In the genomic region with DNA sequence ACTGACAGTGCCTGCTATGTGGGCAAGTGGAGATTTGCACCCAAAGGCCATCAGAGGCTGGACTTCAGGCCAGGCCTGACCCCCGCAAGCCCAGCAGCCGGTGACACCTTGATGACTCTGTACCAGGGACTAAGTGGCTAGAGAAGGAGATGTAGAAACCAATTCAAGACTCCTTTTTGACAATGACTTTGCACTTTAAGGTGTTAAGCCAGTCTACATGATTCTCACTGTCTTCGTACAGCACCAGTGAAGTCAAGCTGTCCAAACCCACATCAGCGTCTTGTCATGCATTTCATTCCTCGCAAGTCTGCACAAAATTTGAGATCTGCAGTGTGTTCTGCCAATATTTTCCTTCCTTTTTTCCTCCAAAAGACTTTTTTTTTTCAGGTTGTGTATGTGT, we compare ENCODE assay signal across 31 cellular contexts.
"Had no signal": no experiment of that assay in that cellular context is flagged by ENCODE, and none has a peak within 500 bp of the region (broad histone marks: within the 10 kb centered on the region; RNA-seq: fewer than 3 reads in every experiment).

No MANE protein-coding gene starts in this region.

- H2AFZ ChIP-seq: parathyroid adenoma had no signal

- DNase-seq: activated CD4-positive, alpha-beta memory T cell treated with anti-CD3 and anti-CD28 coated beads, Interleukin-2, amount 10 ng/mL, durations not matched to agents 7 days and 5 days; activated CD4-positive, alpha-beta T cell treated with anti-CD3 and anti-CD28 coated beads, Interleukin-2, amount 10 ng/mL, durations not matched to agents 7 days and 5 days; activated CD4-positive, CD25-positive, alpha-beta regulatory T cell treated with anti-CD3 and anti-CD28 coated beads, Interleukin-2, amount 50 U/mL, for 72 hours; activated CD8-positive, alpha-beta memory T cell treated with anti-CD3 and anti-CD28 coated beads, Interleukin-2, amount 50 U/mL, for 48 hours; activated gamma-delta T cell treated with Interleukin-2 at 50 U/mL for 16 hours; activated naive CD4-positive, alpha-beta T cell treated with anti-CD3 and anti-CD28 coated beads, Interleukin-2, amount 50 U/mL, for 16 hours; activated T-cell treated with anti-CD3 and anti-CD28 coated beads, Interleukin-2, amount 50 U/mL, for 4 hours; amniotic stem cell; caudate nucleus; cortex of kidney; effector memory CD8-positive, alpha-beta T cell; head of caudate nucleus; kidney glomerular epithelial cell; left lung; mesendoderm; mucosa of descending colon; occipital lobe; spleen; stimulated activated naive CD4-positive, alpha-beta T cell; WERI-Rb-1 had no signal

- H3K36me3 ChIP-seq: gastroesophageal sphincter, left lung, right atrium auricular region, spleen, tibial nerve, WERI-Rb-1 had no signal

- H3K4me3 ChIP-seq: gastroesophageal sphincter, left lung, lung, mucosa of descending colon, right atrium auricular region, spleen, tibial nerve had no signal

- H3K79me2 ChIP-seq: parathyroid adenoma had no signal

- H3K9me3 Mint-ChIP-seq: activated CD4-positive, alpha-beta memory T cell treated with anti-CD3 and anti-CD28 coated beads, Interleukin-2, amount 10 ng/mL, durations not matched to agents 7 days and 5 days; activated CD4-positive, alpha-beta T cell treated with anti-CD3 and anti-CD28 coated beads, Interleukin-2, amount 10 ng/mL, durations not matched to agents 7 days and 5 days; activated T-cell treated with anti-CD3 and anti-CD28 coated beads, Interleukin-2, amount 50 U/mL, for 4 hours; activated T-helper 17 cell treated with anti-CD3 and anti-CD28 coated beads, Interleukin-2, amount 50 U/mL, for 72 hours; effector memory CD8-positive, alpha-beta T cell; natural killer cell treated with Interleukin-12 subunit alpha and Interleukin-12 subunit beta and Interleukin-15 and Interleukin-18, amount 100 ng/mL, for 72 hours had no signal

- H3K4me3 Mint-ChIP-seq: activated CD4-positive, alpha-beta memory T cell treated with anti-CD3 and anti-CD28 coated beads, Interleukin-2, amount 10 ng/mL, durations not matched to agents 7 days and 5 days; activated CD4-positive, alpha-beta T cell treated with anti-CD3 and anti-CD28 coated beads, Interleukin-2, amount 10 ng/mL, durations not matched to agents 7 days and 5 days; activated T-cell treated with anti-CD3 and anti-CD28 coated beads, Interleukin-2, amount 50 U/mL, for 4 hours; activated T-helper 17 cell treated with anti-CD3 and anti-CD28 coated beads, Interleukin-2, amount 50 U/mL, for 72 hours; effector memory CD8-positive, alpha-beta T cell; natural killer cell treated with Interleukin-12 subunit alpha and Interleukin-12 subunit beta and Interleukin-15 and Interleukin-18, amount 100 ng/mL, for 72 hours had no signal

- H3K4me1 ChIP-seq: left lung, parathyroid adenoma, right atrium auricular region, spleen, tibial nerve had no signal

- FAIRE-seq: astrocyte, endothelial cell of umbilical vein, TTC549, urothelium cell line had no signal

- ATAC-seq: activated T-cell treated with anti-CD3 and anti-CD28 coated beads, Interleukin-2, amount 50 U/mL, for 4 hours; activated T-helper 17 cell treated with anti-CD3 and anti-CD28 coated beads, Interleukin-2, amount 50 U/mL, for 72 hours; effector memory CD8-positive, alpha-beta T cell; gastroesophageal sphincter; left lung; mucosa of descending colon; natural killer cell treated with Interleukin-12 subunit alpha and Interleukin-12 subunit beta and Interleukin-15 and Interleukin-18, amount 100 ng/mL, for 72 hours had no signal

- H3K36me3 Mint-ChIP-seq: natural killer cell treated with Interleukin-12 subunit alpha and Interleukin-12 subunit beta and Interleukin-15 and Interleukin-18, amount 100 ng/mL, for 72 hours had no signal

- H3K9me3 ChIP-seq: gastroesophageal sphincter, mucosa of descending colon, right atrium auricular region, spleen had no signal

- H3K27ac Mint-ChIP-seq: activated CD4-positive, alpha-beta memory T cell treated with anti-CD3 and anti-CD28 coated beads, Interleukin-2, amount 10 ng/mL, durations not matched to agents 7 days and 5 days; activated CD4-positive, alpha-beta T cell treated with anti-CD3 and anti-CD28 coated beads, Interleukin-2, amount 10 ng/mL, durations not matched to agents 7 days and 5 days; activated T-helper 17 cell treated with anti-CD3 and anti-CD28 coated beads, Interleukin-2, amount 50 U/mL, for 72 hours; effector memory CD8-positive, alpha-beta T cell; natural killer cell treated with Interleukin-12 subunit alpha and Interleukin-12 subunit beta and Interleukin-15 and Interleukin-18, amount 100 ng/mL, for 72 hours had no signal

- H3K4me1 Mint-ChIP-seq: activated CD4-positive, alpha-beta memory T cell treated with anti-CD3 and anti-CD28 coated beads, Interleukin-2, amount 10 ng/mL, durations not matched to agents 7 days and 5 days; activated CD4-positive, alpha-beta T cell treated with anti-CD3 and anti-CD28 coated beads, Interleukin-2, amount 10 ng/mL, durations not matched to agents 7 days and 5 days; activated T-helper 17 cell treated with anti-CD3 and anti-CD28 coated beads, Interleukin-2, amount 50 U/mL, for 72 hours had no signal

- H3K27me3 ChIP-seq: gastroesophageal sphincter, left lung, right atrium auricular region, tibial nerve had no signal

- H3K27ac ChIP-seq: gastroesophageal sphincter, left lung, parathyroid adenoma, right atrium auricular region, spleen, tibial nerve, WERI-Rb-1 had no signal

- H3K9ac ChIP-seq: parathyroid adenoma had no signal

- H3K27me3 Mint-ChIP-seq: activated CD4-positive, alpha-beta memory T cell treated with anti-CD3 and anti-CD28 coated beads, Interleukin-2, amount 10 ng/mL, durations not matched to agents 7 days and 5 days; activated CD4-positive, alpha-beta T cell treated with anti-CD3 and anti-CD28 coated beads, Interleukin-2, amount 10 ng/mL, durations not matched to agents 7 days and 5 days had no signal
